12 cellular contexts compared by ENCODE assay signal in genomic region chr14:84036863-84037262, GRCh38.
DNase-seq lines count a peak whose midpoint lies in the region; ATAC-seq lines count a peak whose summit lies in the region.
"Had no signal": no experiment of that assay in that cellular context is flagged by ENCODE, and none has a peak within 500 bp of the region (broad histone marks: within the 10 kb centered on the region; RNA-seq: fewer than 3 reads in every experiment).

No MANE protein-coding gene starts in this region.

- no peak overlapping the region for H3K27ac Mint-ChIP-seq in activated T-helper 17 cell treated with anti-CD3 and anti-CD28 coated beads, Interleukin-2, amount 50 U/mL, for 72 hours
- H3K27ac Mint-ChIP-seq: activated naive CD8-positive, alpha-beta T cell had no signal

- DNase-seq in A172 (ENCODE audit: low spot score): peak; percentile 76
- DNase-seq in HCEC 1CT: peak; percentile 61
- DNase-seq in SIG-M5 (lab: John Stamatoyannopoulos, UW): peak; percentile 64
- DNase-seq in fibroblast of the conjunctiva (ENCODE audit: low read depth): peak; percentile 17
- no peak for DNase-seq in activated CD4-positive, alpha-beta T cell treated with anti-CD3 and anti-CD28 coated beads for 4 hours
- no peak for DNase-seq in NCI-H748 (lab: John Stamatoyannopoulos, UW; ENCODE audit: unreplicated experiment)
- DNase-seq: BE2C, H7, NCI-H524 treated with DMSO at 0.1 percent for 48 hours had no signal

- no peak overlapping the region for H3K4me3 Mint-ChIP-seq in activated T-helper 17 cell treated with anti-CD3 and anti-CD28 coated beads, Interleukin-2, amount 50 U/mL, for 72 hours
- H3K4me3 Mint-ChIP-seq: activated naive CD8-positive, alpha-beta T cell had no signal

- peaks cover 22% of the 10 kb centered on the region for H3K9me3 Mint-ChIP-seq in activated T-helper 17 cell treated with anti-CD3 and anti-CD28 coated beads, Interleukin-2, amount 50 U/mL, for 72 hours

- H3K4me1 Mint-ChIP-seq in activated T-helper 17 cell treated with anti-CD3 and anti-CD28 coated beads, Interleukin-2, amount 50 U/mL, for 72 hours: no peaks in the 10 kb centered on the region

- H3K27me3 Mint-ChIP-seq in activated T-helper 17 cell treated with anti-CD3 and anti-CD28 coated beads, Interleukin-2, amount 50 U/mL, for 72 hours: no peaks in the 10 kb centered on the region
- H3K27me3 Mint-ChIP-seq: activated naive CD8-positive, alpha-beta T cell had no signal

- H3K36me3 Mint-ChIP-seq in activated T-helper 17 cell treated with anti-CD3 and anti-CD28 coated beads, Interleukin-2, amount 50 U/mL, for 72 hours (ENCODE audit: low read depth): no peaks in the 10 kb centered on the region
- H3K36me3 Mint-ChIP-seq: activated naive CD8-positive, alpha-beta T cell had no signal

- ATAC-seq in activated T-helper 17 cell treated with anti-CD3 and anti-CD28 coated beads, Interleukin-2, amount 50 U/mL, for 72 hours (replicated peaks): no peak
- no peak for ATAC-seq in GM18867 (IDR thresholded peaks at IDR 0.05; ENCODE audit: unreplicated experiment)

Comparison
In these comparisons a context has a peak if more than half of its experiments do, and no peak if none do; other contexts are left out.
1. DNase-seq: peak in A172 (single experiment), HCEC 1CT (single experiment), SIG-M5 (single experiment) and fibroblast of the conjunctiva (single experiment); none in activated CD4-positive, alpha-beta T cell treated with anti-CD3 and anti-CD28 coated beads for 4 hours (0 of 2) and NCI-H748 (single experiment).